ENCODE assay signal across 2 cellular contexts in genomic region chr1:21659924-21660326, GRCh38.
TF ChIP-seq lines count a peak whose summit lies in the region.

No MANE protein-coding gene starts in this region.

TF ChIP-seq in HCT116, 20 proteins besides CTCF, POLR2A, EP300 and RAD21 (continued from another document):
- TF ChIP-seq ELF1 (IDR thresholded peaks at IDR 0.05; ENCODE audit: borderline replicate concordance, low read depth) (no peak), EGR1 (IDR thresholded peaks at IDR 0.05; ENCODE audit: low read depth) (no peak), ATF3 (IDR thresholded peaks at IDR 0.05) (no peak), CBX3 (IDR thresholded peaks at IDR 0.05; ENCODE audit: low read depth) (no peak), REST (IDR thresholded peaks at IDR 0.05; ENCODE audit: low read depth) (no peak), SRF (IDR thresholded peaks at IDR 0.05; ENCODE audit: low read depth) (no peak), EZH2 (IDR thresholded peaks at IDR 0.05) (no peak), SIN3A (IDR thresholded peaks at IDR 0.05; ENCODE audit: low read depth) (no peak), EZH2phosphoT487 (IDR thresholded peaks at IDR 0.05; ENCODE audit: borderline replicate concordance) (no peak), MAX (IDR thresholded peaks at IDR 0.05) (no peak), JUND (IDR thresholded peaks at IDR 0.05) (no peak), ZBTB33 (IDR thresholded peaks at IDR 0.05; ENCODE audit: extremely low read depth, insufficient replicate concordance, low read length) (no peak), ZFX (IDR thresholded peaks at IDR 0.05) (no peak), SP1 (IDR thresholded peaks at IDR 0.05; ENCODE audit: low read depth) (no peak)
TF ChIP-seq in HCT116: peak in this region for 0.

TF ChIP-seq in neural cell, 6 proteins besides CTCF, POLR2A, EP300 and RAD21 (continued from another document):
- TF ChIP-seq REST (IDR thresholded peaks at IDR 0.05; ENCODE audit: borderline replicate concordance), result no peak
- no peak for TF ChIP-seq TAF1 (IDR thresholded peaks at IDR 0.05; ENCODE audit: low read depth)
- TF ChIP-seq SMC3 (conservative IDR thresholded peaks at IDR 0.05; ENCODE audit: poor library complexity), result no peak
- TF ChIP-seq MXI1 (conservative IDR thresholded peaks at IDR 0.05; ENCODE audit: poor library complexity, severe bottlenecking), result no peak
